Comparison of ENCODE assay signal across 8 cellular contexts in the genomic region with DNA sequence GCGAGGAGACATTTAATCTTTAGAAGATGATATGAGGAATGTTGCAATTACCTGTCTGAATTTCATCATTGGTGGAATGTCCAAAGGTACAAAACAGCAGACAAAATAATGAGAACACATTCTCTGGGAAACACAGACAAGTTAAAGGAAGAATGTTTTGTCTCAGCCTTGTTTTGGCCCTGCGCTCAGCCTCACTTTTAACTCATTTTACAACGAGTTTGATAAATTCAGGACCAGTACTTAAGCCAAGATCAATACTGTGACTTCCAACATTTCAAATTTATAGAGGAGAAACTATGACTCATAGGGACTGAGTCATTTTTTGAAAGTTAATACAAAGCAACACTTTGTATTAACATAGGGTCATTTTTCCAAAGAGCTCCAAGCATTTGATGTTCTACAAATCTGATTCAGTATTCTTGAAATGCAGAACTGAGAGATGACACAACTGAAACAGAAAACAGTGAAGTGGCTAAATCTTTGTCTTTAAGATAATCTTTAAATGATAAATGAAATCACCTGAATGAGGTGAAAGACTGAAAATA.
DNase-seq lines count a peak whose midpoint lies in the region; ATAC-seq and TF ChIP-seq lines count a peak whose summit lies in the region.

No MANE protein-coding gene starts in this region.

- TF ChIP-seq CTCF in KMS-11 (conservative IDR thresholded peaks at IDR 0.05; ENCODE audit: low read depth, low read length) = no peak
- no peak for TF ChIP-seq CTCF in fibroblast of the aortic adventitia (IDR thresholded peaks at IDR 0.05; ENCODE audit: insufficient read depth, low read length)
- no peak for TF ChIP-seq CTCF in CD4-positive, alpha-beta T cell (IDR thresholded peaks at IDR 0.05)

- ATAC-seq in GM21825 (IDR thresholded peaks at IDR 0.05; ENCODE audit: unreplicated experiment) = peak; percentile 82
- ATAC-seq in CD4-positive, alpha-beta T cell (ENCODE audit: poor library complexity) = no peak

- no peaks in the 10 kb centered on the region for H4K20me1 ChIP-seq in KMS-11 (ENCODE audit: insufficient read depth)

- peaks cover 2% of the 10 kb centered on the region for H3K9me3 Mint-ChIP-seq in CD4-positive, alpha-beta T cell

- H3K36me3 Mint-ChIP-seq in CD4-positive, alpha-beta T cell (ENCODE audit: low read depth) = no peaks in the 10 kb centered on the region

- peak overlapping the region; percentile 60 for H2AFZ ChIP-seq in KMS-11 (ENCODE audit: low read depth)

- H3K4me1 Mint-ChIP-seq in CD4-positive, alpha-beta T cell (ENCODE audit: low read depth) = no peaks in the 10 kb centered on the region

- no peaks in the 10 kb centered on the region for H3K36me3 ChIP-seq in KMS-11 (ENCODE audit: insufficient read depth)

- no peaks in the 10 kb centered on the region for H3K79me2 ChIP-seq in KMS-11 (ENCODE audit: insufficient read depth, low read depth)

- no peak overlapping the region for H3K4me3 Mint-ChIP-seq in CD4-positive, alpha-beta T cell

- no peaks in the 10 kb centered on the region for H3K27me3 Mint-ChIP-seq in CD4-positive, alpha-beta T cell

- POLR2A ChIA-PET in CD4-positive, alpha-beta T cell (lab: Charles Lee) = no interaction called here

- H3K27ac Mint-ChIP-seq in CD4-positive, alpha-beta T cell = no peak overlapping the region

- no peak overlapping the region for H3K9ac ChIP-seq in KMS-11

- CTCF ChIA-PET in CD4-positive, alpha-beta T cell (lab: Charles Lee) = no interaction called here

- DNase-seq in EH (ENCODE audit: low read depth) = peak; percentile 0
- DNase-seq in fibroblast of the aortic adventitia (ENCODE audit: low read depth) = peak; percentile 90
- DNase-seq in CD4-positive, alpha-beta T cell = no peak
- DNase-seq in T-helper 1 cell = no peak
- no peak for DNase-seq in HuH-7.5 (ENCODE audit: low spot score)
- no peak for DNase-seq in cerebellar nuclear complex (lab: John Stamatoyannopoulos, UW)

- peak overlapping the region; percentile 55; the same call in 1 of the 2 replicates for H3K27ac ChIP-seq in KMS-11
- H3K27ac ChIP-seq in CD4-positive, alpha-beta T cell (ENCODE audit: low read depth, low read length) = no peak overlapping the region

- peaks cover 29% of the 10 kb centered on the region for H3K4me1 ChIP-seq in KMS-11 (ENCODE audit: low read depth, poor library complexity, severe bottlenecking)

- no peaks in the 10 kb centered on the region for H3K9me3 ChIP-seq in CD4-positive, alpha-beta T cell (ENCODE audit: control insufficient read depth, low read length)

- peak overlapping the region; percentile 89 for H3K4me2 ChIP-seq in KMS-11

- no peak overlapping the region for H3K4me3 ChIP-seq in KMS-11 (IDR thresholded peaks at IDR 0.05; ENCODE audit: insufficient read depth, low read depth, low read length)
- H3K4me3 ChIP-seq in fibroblast of the aortic adventitia (ENCODE audit: low read depth, low read length) = no peak overlapping the region

- intact Hi-C loops in CD4-positive, alpha-beta T cell (cut with DNase I, micrococcal nuclease) = no loop called here

- no peaks in the 10 kb centered on the region for H3K27me3 ChIP-seq in KMS-11 (ENCODE audit: insufficient read depth, low read depth)
- H3K27me3 ChIP-seq in CD4-positive, alpha-beta T cell (ENCODE audit: control insufficient read depth, insufficient read depth, low read length) = no peaks in the 10 kb centered on the region

Comparison
In these comparisons a context has a peak if more than half of its experiments do, and no peak if none do; other contexts are left out.
1. DNase-seq: peak in EH (single experiment) and fibroblast of the aortic adventitia (single experiment); none in CD4-positive, alpha-beta T cell (0 of 10), T-helper 1 cell (0 of 5), HuH-7.5 (single experiment) and cerebellar nuclear complex (0 of 2).